Comparison of ENCODE assay signal across 13 cellular contexts in genomic region chr20:24384865-24385264, GRCh38.
"Had no signal": no experiment of that assay in that cellular context is flagged by ENCODE, and none has a peak within 500 bp of the region (broad histone marks: within the 10 kb centered on the region; RNA-seq: fewer than 3 reads in every experiment).

No MANE protein-coding gene starts in this region.

- H3K9me3 ChIP-seq: colonic mucosa, esophagus muscularis mucosa, esophagus squamous epithelium, gastrocnemius medialis, gastroesophageal sphincter, heart left ventricle, heart right ventricle had no signal

- H3K4me3 ChIP-seq: colonic mucosa, coronary artery, dorsolateral prefrontal cortex, esophagus muscularis mucosa, esophagus squamous epithelium, gastrocnemius medialis, gastroesophageal sphincter, heart left ventricle, heart right ventricle had no signal

- H3K27me3 ChIP-seq: colonic mucosa, esophagus squamous epithelium, foreskin keratinocyte, gastrocnemius medialis, heart left ventricle had no signal

- H3K4me1 ChIP-seq: colonic mucosa, esophagus squamous epithelium, foreskin keratinocyte, gastrocnemius medialis had no signal

- H3K36me3 ChIP-seq: colonic mucosa, esophagus muscularis mucosa, esophagus squamous epithelium, gastrocnemius medialis, gastroesophageal sphincter, heart left ventricle, heart right ventricle had no signal

- ATAC-seq: effector memory CD8-positive, alpha-beta T cell; esophagus mucosa; foreskin keratinocyte; gastrocnemius medialis; gastroesophageal sphincter; heart left ventricle; heart right ventricle had no signal

- H3K27ac ChIP-seq: colonic mucosa, coronary artery, dorsolateral prefrontal cortex, epithelial cell of prostate, esophagus muscularis mucosa, esophagus squamous epithelium, foreskin keratinocyte, gastrocnemius medialis, gastroesophageal sphincter, heart left ventricle, heart right ventricle had no signal
